In the genomic region with DNA sequence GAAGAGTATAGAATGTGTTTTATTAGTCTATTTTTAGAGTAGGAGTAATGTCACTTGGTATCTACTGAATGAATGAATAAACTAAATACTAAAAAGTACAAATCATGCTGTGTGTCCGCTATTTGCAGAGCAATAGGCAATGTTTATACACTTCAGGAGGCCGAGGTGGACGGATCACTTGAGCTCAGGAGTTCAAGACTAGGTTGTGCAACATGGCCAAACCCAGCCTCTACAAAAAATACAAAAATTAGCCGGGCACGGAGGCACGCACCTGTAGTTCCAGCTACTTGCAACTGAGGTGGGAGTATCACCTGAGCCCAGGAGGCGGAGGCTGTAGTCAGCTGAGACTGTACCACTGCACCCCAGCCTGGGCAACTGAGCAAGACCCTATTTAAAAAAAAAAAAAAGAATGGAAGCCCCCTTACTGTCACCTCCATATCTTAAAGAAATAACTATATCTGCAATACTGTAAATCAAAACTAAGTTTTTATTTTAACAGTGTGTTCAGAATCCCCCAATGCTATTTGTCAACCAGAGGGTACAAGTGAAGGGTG, we compare ENCODE assay signal across 19 cellular contexts.
"Had no signal": no experiment of that assay in that cellular context is flagged by ENCODE, and none has a peak within 500 bp of the region (broad histone marks: within the 10 kb centered on the region; RNA-seq: fewer than 3 reads in every experiment).

No MANE protein-coding gene starts in this region.

- H3K27ac Mint-ChIP-seq: activated naive CD8-positive, alpha-beta T cell; endodermal cell; natural killer cell had no signal

- ATAC-seq: activated T-cell treated with anti-CD3 and anti-CD28 coated beads, Interleukin-2, amount 50 U/mL, for 4 hours; natural killer cell; stimulated activated naive CD8-positive, alpha-beta T cell treated with anti-CD3 and anti-CD28 coated beads, Interleukin-15, Interleukin-2, amounts not matched to agents 100 U/mL and 50 U/mL, for 24 hours had no signal

- H3K4me1 Mint-ChIP-seq: endodermal cell, natural killer cell had no signal

- H3K4me3 ChIP-seq: colonic mucosa had no signal

- H3K9me3 Mint-ChIP-seq: activated T-cell treated with anti-CD3 and anti-CD28 coated beads, Interleukin-2, amount 50 U/mL, for 4 hours; endodermal cell; natural killer cell had no signal

- DNase-seq: activated CD4-positive, alpha-beta T cell treated with anti-CD3 and anti-CD28 coated beads, Interleukin-2, amount 50 U/mL, for 1 hour; activated CD8-positive, alpha-beta memory T cell treated with anti-CD3 and anti-CD28 coated beads, Interleukin-2, amount 50 U/mL, for 4 hours; activated gamma-delta T cell; activated T-cell treated with anti-CD3 and anti-CD28 coated beads, Interleukin-2, amount 50 U/mL, for 4 hours; caudate nucleus; colonic mucosa; endodermal cell; foreskin fibroblast; glutamatergic neuron; kidney glomerular epithelial cell; mesendoderm; natural killer cell; retina; stimulated activated naive CD8-positive, alpha-beta T cell treated with anti-CD3 and anti-CD28 coated beads, Interleukin-15, Interleukin-2, amounts not matched to agents 100 U/mL and 50 U/mL, for 24 hours; T1000; trophoblast cell had no signal

- H3K27me3 ChIP-seq: colonic mucosa had no signal

- H3K36me3 Mint-ChIP-seq: natural killer cell had no signal

- H3K9me3 ChIP-seq: colonic mucosa had no signal

- H3K36me3 ChIP-seq: colonic mucosa had no signal

- H3K27ac ChIP-seq: colonic mucosa, epithelial cell of prostate, parathyroid adenoma had no signal

- H3K27me3 Mint-ChIP-seq: activated naive CD8-positive, alpha-beta T cell had no signal

- H3K4me1 ChIP-seq: colonic mucosa, parathyroid adenoma had no signal

- H3K4me3 Mint-ChIP-seq: activated naive CD8-positive, alpha-beta T cell; activated T-cell treated with anti-CD3 and anti-CD28 coated beads, Interleukin-2, amount 50 U/mL, for 4 hours; endodermal cell; natural killer cell had no signal

- H2AFZ ChIP-seq: parathyroid adenoma had no signal

- H3K9ac ChIP-seq: parathyroid adenoma had no signal
